ENCODE assay signal across 21 cellular contexts in the genomic region with DNA sequence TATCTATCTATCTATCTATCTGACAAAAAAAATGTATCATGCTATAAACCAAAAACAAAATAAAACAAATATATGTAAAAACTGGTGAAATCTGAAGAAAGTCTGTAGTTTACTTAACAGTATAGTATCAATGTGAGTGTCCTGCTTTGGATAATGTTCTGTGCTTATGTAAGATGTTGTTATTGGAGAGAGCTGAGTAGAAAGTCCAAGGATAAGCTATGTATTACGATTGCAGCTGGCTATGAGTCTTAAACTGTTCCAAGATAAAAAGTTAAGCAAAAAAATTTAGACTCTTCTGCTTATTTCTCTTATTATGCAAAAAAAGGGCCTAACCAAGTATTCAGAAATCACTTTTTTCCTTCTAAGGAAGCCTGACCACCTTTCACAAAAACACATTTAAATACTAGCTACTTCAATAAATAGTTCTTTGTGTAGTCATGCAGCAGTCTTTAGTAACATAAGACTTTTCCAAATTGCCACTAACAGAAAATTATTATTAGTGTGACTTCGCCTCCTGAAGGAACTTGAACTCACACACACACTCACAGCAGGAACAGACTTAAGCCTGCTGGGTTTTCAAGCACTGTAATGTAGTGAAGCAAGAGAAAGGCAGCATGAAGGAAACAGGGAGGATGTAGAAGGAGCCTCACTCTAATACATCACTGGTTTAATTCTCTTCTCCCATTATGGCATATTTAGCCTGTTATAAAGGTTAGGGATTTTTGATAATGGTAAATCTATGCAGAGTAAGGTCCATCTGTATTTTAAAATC.
DNase-seq lines count a peak whose midpoint lies in the region; ATAC-seq and TF ChIP-seq lines count a peak whose summit lies in the region.
"Had no signal": no experiment of that assay in that cellular context is flagged by ENCODE, and none has a peak within 500 bp of the region (broad histone marks: within the 10 kb centered on the region; RNA-seq: fewer than 3 reads in every experiment).

No MANE protein-coding gene starts in this region.

- H3K36me3 Mint-ChIP-seq in GM23338 (ENCODE audit: low read depth) = no peaks in the 10 kb centered on the region

- no peaks in the 10 kb centered on the region for H3K36me3 ChIP-seq in GM23338 (ENCODE audit: insufficient read depth)

- no peaks in the 10 kb centered on the region for H3F3A ChIP-seq in GM23338 (replicated peaks; ENCODE audit: low read depth)

- H3K27ac ChIP-seq in GM23338 (ENCODE audit: low read depth) = no peak overlapping the region
- H3K27ac ChIP-seq: A549, C4-2B had no signal

- H3K27me3 Mint-ChIP-seq in GM23338 (ENCODE audit: insufficient read depth, low read depth, poor library complexity) = no peaks in the 10 kb centered on the region

- no peaks in the 10 kb centered on the region for H3K79me2 ChIP-seq in GM23338 (replicated peaks; ENCODE audit: insufficient read depth)

- no peaks in the 10 kb centered on the region for H3K4me1 Mint-ChIP-seq in GM23338

- no peak overlapping the region for H3K4me3 Mint-ChIP-seq in GM23338
- H3K4me3 Mint-ChIP-seq: HFFc6 had no signal

- no peaks in the 10 kb centered on the region for H3K4me1 ChIP-seq in GM23338 (ENCODE audit: insufficient read depth)
- H3K4me1 ChIP-seq: A549 had no signal

- no peaks in the 10 kb centered on the region for H4K20me1 ChIP-seq in GM23338 (replicated peaks; ENCODE audit: insufficient read depth)

- H3K4me2 ChIP-seq in GM23338 = no peak overlapping the region
- H3K4me2 ChIP-seq: A549 had no signal

- DNase-seq in GM23338 (ENCODE audit: low spot score) (peak; percentile 27), dedifferentiated amniotic fluid mesenchymal stem cell (ENCODE audit: extremely low spot score) (peak; percentile 26), iPS-NIHi7 (ENCODE audit: extremely low spot score) (peak; percentile 12), renal cortical epithelial cell (ENCODE audit: low read depth) (peak; percentile 4), NCI-H526 (lab: John Stamatoyannopoulos, UW) (no peak)
- DNase-seq: DMS 273 treated with DMSO at 0.1 percent for 48 hours, GDM1, HFFc6, NCI-H1105, NCI-H1694, NCI-H2107, NCI-H345, NCI-H526 treated with DMSO at 0.1 percent for 48 hours, OCI-M1, SHP77 treated with DMSO at 0.1 percent for 48 hours had no signal

- no peaks in the 10 kb centered on the region; the same call in 2 of the 3 replicates for H3K9me3 Mint-ChIP-seq in GM23338
- H3K9me3 Mint-ChIP-seq: HFFc6 had no signal

- TF ChIP-seq CTCF in GM23338 (conservative IDR thresholded peaks at IDR 0.05; ENCODE audit: low read depth in 2 of 2) = no peak

- H3K27ac Mint-ChIP-seq in GM23338 = no peak overlapping the region
- H3K27ac Mint-ChIP-seq: HFFc6 had no signal

- no peak overlapping the region for H3K4me3 ChIP-seq in GM23338
- H3K4me3 ChIP-seq: A549, GM12878 had no signal

- ATAC-seq in GM23338 = peak; percentile 75
- no peak for ATAC-seq in HG02870 (IDR thresholded peaks at IDR 0.05; ENCODE audit: unreplicated experiment)
- ATAC-seq in HG02970 (IDR thresholded peaks at IDR 0.05; ENCODE audit: low FRiP score, unreplicated experiment) = no peak
- ATAC-seq in HG03520 (IDR thresholded peaks at IDR 0.05; ENCODE audit: unreplicated experiment) = no peak
- ATAC-seq: A549, GM12878 had no signal

- H3K27me3 ChIP-seq in GM23338 (ENCODE audit: insufficient read depth) = no peaks in the 10 kb centered on the region

- no peak overlapping the region for H2AFZ ChIP-seq in GM23338

- no peaks in the 10 kb centered on the region for H3K9me2 ChIP-seq in GM23338 (ENCODE audit: insufficient read depth)

TF ChIP-seq in GM23338, 12 proteins besides CTCF, POLR2A, EP300 and RAD21:
- TF ChIP-seq JUNB (IDR thresholded peaks at IDR 0.05; ENCODE audit: unreplicated experiment) = no peak
- TF ChIP-seq NANOG (IDR thresholded peaks at IDR 0.05; ENCODE audit: borderline replicate concordance) = no peak
- no peak for TF ChIP-seq ETS1 (IDR thresholded peaks at IDR 0.05)
- no peak for TF ChIP-seq STAT1 (IDR thresholded peaks at IDR 0.05; ENCODE audit: unreplicated experiment)
- no peak for TF ChIP-seq ZNF114 (CRISPR knock-in tag; IDR thresholded peaks at IDR 0.05)
- TF ChIP-seq POLR2AphosphoS5 (IDR thresholded peaks at IDR 0.05; ENCODE audit: low read depth) = no peak
- TF ChIP-seq ZNF331 (CRISPR knock-in tag; IDR thresholded peaks at IDR 0.05; ENCODE audit: low read depth) = no peak
- no peak for TF ChIP-seq ZNF462 (CRISPR knock-in tag; IDR thresholded peaks at IDR 0.05)
- no peak for TF ChIP-seq EZH2 (IDR thresholded peaks at IDR 0.05; ENCODE audit: low read depth, unreplicated experiment)
TF ChIP-seq in GM23338: peak in this region for 0.

Comparison
In these comparisons a context has a peak if more than half of its experiments do, and no peak if none do; other contexts are left out.
1. DNase-seq: peak in GM23338 (single experiment), dedifferentiated amniotic fluid mesenchymal stem cell (single experiment), iPS-NIHi7 (single experiment) and renal cortical epithelial cell (single experiment); none in NCI-H526 (0 of 2).